ENCODE assay signal across 16 cellular contexts in genomic region chr5:1963941-1964451, GRCh38.
"Had no signal": no experiment of that assay in that cellular context is flagged by ENCODE, and none has a peak within 500 bp of the region (broad histone marks: within the 10 kb centered on the region; RNA-seq: fewer than 3 reads in every experiment).

No MANE protein-coding gene starts in this region.

- H3K27ac Mint-ChIP-seq: natural killer cell, neural progenitor cell had no signal

- H3K9ac ChIP-seq: neural progenitor cell had no signal

- H3K4me3 Mint-ChIP-seq: natural killer cell had no signal

- H3K36me3 Mint-ChIP-seq: natural killer cell, neural progenitor cell had no signal

- H3K9me3 Mint-ChIP-seq: natural killer cell, neural progenitor cell had no signal

- H3K79me2 ChIP-seq: hepatocyte had no signal

- H3K4me1 ChIP-seq: sigmoid colon had no signal

- ATAC-seq: left colon, mucosa of descending colon, natural killer cell had no signal

- H3K27ac ChIP-seq: coronary artery, hepatocyte, neural progenitor cell, sigmoid colon had no signal

- H3K9me3 ChIP-seq: esophagus squamous epithelium, mucosa of descending colon, sigmoid colon had no signal

- H3K4me2 ChIP-seq: hepatocyte, neural progenitor cell had no signal

- H2AFZ ChIP-seq: hepatocyte, neural progenitor cell had no signal

- H3K36me3 ChIP-seq: neural progenitor cell, sigmoid colon had no signal

- H3K27me3 ChIP-seq: hepatocyte, neural progenitor cell, sigmoid colon had no signal

- DNase-seq: caudate nucleus; effector CD8-positive, alpha-beta T cell; esophagus squamous epithelium; foreskin fibroblast; left colon; mucosa of descending colon; natural killer cell; occipital lobe; posterior cingulate gyrus; sigmoid colon; stimulated activated naive CD4-positive, alpha-beta T cell treated with Interleukin-2 at 50 U/mL for 16 hours; trophoblast cell had no signal

- H3K4me3 ChIP-seq: coronary artery, esophagus squamous epithelium, hepatocyte, mucosa of descending colon, neural progenitor cell, sigmoid colon, skin epidermis had no signal
